In genomic region chr2:61636686-61637085, GRCh38 we compare ENCODE assay signal across 21 cellular contexts.
"Had no signal": no experiment of that assay in that cellular context is flagged by ENCODE, and none has a peak within 500 bp of the region (broad histone marks: within the 10 kb centered on the region; RNA-seq: fewer than 3 reads in every experiment).

No MANE protein-coding gene starts in this region.

- DNase-seq: colonic mucosa; dermis blood vessel endothelial cell; gastrocnemius medialis; glutamatergic neuron; kidney; left cardiac atrium; left ventricle myocardium inferior; lower lobe of right lung; naive thymus-derived CD4-positive, alpha-beta T cell; nephron progenitor cell; posterior cingulate gyrus; stimulated activated CD4-positive, alpha-beta T cell treated with anti-CD3 and anti-CD28 coated beads, Interleukin-2, amount 100 ng/mL, for 24 hours; stimulated activated CD4-positive, alpha-beta T cell treated with anti-CD3 and anti-CD28 coated beads, Interleukin-4, amount 100 ng/mL, for 4 hours; stimulated activated naive B cell treated with anti-CD40 and anti-IgM and Interleukin-4, amounts not matched to agents 10 μg/mL and 1 μg/mL and 100 μg/mL, for 72 hours; stimulated activated naive CD8-positive, alpha-beta T cell treated with anti-CD3 and anti-CD28 coated beads, Interleukin-15, amount 100 ng/mL, for 72 hours; testis had no signal

- H3K9me3 Mint-ChIP-seq: memory B cell; naive thymus-derived CD4-positive, alpha-beta T cell; nephron progenitor cell; stimulated activated naive B cell treated with anti-CD40 and anti-IgM and Interleukin-4, amounts not matched to agents 10 μg/mL and 1 μg/mL and 100 μg/mL, for 72 hours; stimulated activated naive CD8-positive, alpha-beta T cell treated with anti-CD3 and anti-CD28 coated beads, Interleukin-15, amount 100 ng/mL, for 72 hours had no signal

- FAIRE-seq: kidney had no signal

- H3K27ac ChIP-seq: colonic mucosa, gastrocnemius medialis, left ventricle myocardium inferior, lower lobe of right lung, neutrophil, testis, tibial nerve had no signal

- H3K4me3 Mint-ChIP-seq: memory B cell; naive thymus-derived CD4-positive, alpha-beta T cell; nephron progenitor cell; stimulated activated naive B cell treated with anti-CD40 and anti-IgM and Interleukin-4, amounts not matched to agents 10 μg/mL and 1 μg/mL and 100 μg/mL, for 72 hours; stimulated activated naive CD8-positive, alpha-beta T cell treated with anti-CD3 and anti-CD28 coated beads, Interleukin-15, amount 100 ng/mL, for 72 hours had no signal

- H3K36me3 Mint-ChIP-seq: memory B cell; naive thymus-derived CD4-positive, alpha-beta T cell; stimulated activated naive B cell treated with anti-CD40 and anti-IgM and Interleukin-4, amounts not matched to agents 10 μg/mL and 1 μg/mL and 100 μg/mL, for 72 hours had no signal

- H3K4me1 Mint-ChIP-seq: naive thymus-derived CD4-positive, alpha-beta T cell; stimulated activated naive B cell treated with anti-CD40 and anti-IgM and Interleukin-4, amounts not matched to agents 10 μg/mL and 1 μg/mL and 100 μg/mL, for 72 hours; stimulated activated naive CD8-positive, alpha-beta T cell treated with anti-CD3 and anti-CD28 coated beads, Interleukin-15, amount 100 ng/mL, for 72 hours had no signal

- H3K27me3 Mint-ChIP-seq: stimulated activated naive B cell treated with anti-CD40 and anti-IgM and Interleukin-4, amounts not matched to agents 10 μg/mL and 1 μg/mL and 100 μg/mL, for 72 hours; stimulated activated naive CD8-positive, alpha-beta T cell treated with anti-CD3 and anti-CD28 coated beads, Interleukin-15, amount 100 ng/mL, for 72 hours had no signal

- H3K4me3 ChIP-seq: colonic mucosa, gastrocnemius medialis, left ventricle myocardium inferior, lower lobe of right lung, testis, tibial nerve had no signal

- H3K27me3 ChIP-seq: colonic mucosa, gastrocnemius medialis, neutrophil, testis, tibial nerve had no signal

- H3K4me1 ChIP-seq: colonic mucosa, gastrocnemius medialis, left ventricle myocardium inferior, lower lobe of right lung, tibial nerve had no signal

- H3K27ac Mint-ChIP-seq: memory B cell; naive thymus-derived CD4-positive, alpha-beta T cell; nephron progenitor cell; stimulated activated naive B cell treated with anti-CD40 and anti-IgM and Interleukin-4, amounts not matched to agents 10 μg/mL and 1 μg/mL and 100 μg/mL, for 72 hours had no signal

- ATAC-seq: esophagus mucosa; gastrocnemius medialis; lower lobe of right lung; naive thymus-derived CD4-positive, alpha-beta T cell; sciatic nerve; stimulated activated naive B cell treated with anti-CD40 and anti-IgM and Interleukin-4, amounts not matched to agents 10 μg/mL and 1 μg/mL and 100 μg/mL, for 72 hours; stimulated activated naive CD8-positive, alpha-beta T cell treated with anti-CD3 and anti-CD28 coated beads, Interleukin-15, amount 100 ng/mL, for 72 hours had no signal

- H3K9me3 ChIP-seq: colonic mucosa, gastrocnemius medialis, left ventricle myocardium inferior, lower lobe of right lung, neutrophil, testis, tibial nerve had no signal

- H3K36me3 ChIP-seq: colonic mucosa, gastrocnemius medialis, left ventricle myocardium inferior, lower lobe of right lung, neutrophil, tibial nerve had no signal
